In genomic region chr18:56148373-56148772, GRCh38 we compare ENCODE assay signal across 14 cellular contexts.
A peak's percentile ranks its signal among the peaks of the same experiment; 100 is the strongest.
DNase-seq lines count a peak whose midpoint lies in the region; FAIRE-seq and TF ChIP-seq lines count a peak whose summit lies in the region.
"Had no signal": no experiment of that assay in that cellular context is flagged by ENCODE, and none has a peak within 500 bp of the region (broad histone marks: within the 10 kb centered on the region; RNA-seq: fewer than 3 reads in every experiment).

No MANE protein-coding gene starts in this region.

- H3K27me3 ChIP-seq in AG04450 (ENCODE audit: control insufficient read depth, insufficient read depth, low read length) (no peaks in the 10 kb centered on the region), astrocyte (ENCODE audit: insufficient read depth, low read length) (no peaks in the 10 kb centered on the region), suprapubic skin (no peaks in the 10 kb centered on the region)
- H3K27me3 ChIP-seq: transverse colon had no signal

- no peaks in the 10 kb centered on the region for H3K79me2 ChIP-seq in astrocyte (ENCODE audit: insufficient read depth, low read length)

- no peak overlapping the region for H2AFZ ChIP-seq in astrocyte (ENCODE audit: low read depth, low read length)

- no peak for TF ChIP-seq EP300 in suprapubic skin (IDR thresholded peaks at IDR 0.05)

- H3K9me3 Mint-ChIP-seq in astrocyte (ENCODE audit: unreplicated experiment), result peaks cover 5% of the 10 kb centered on the region

- H3K27ac ChIP-seq in AG04450 (ENCODE audit: low read depth, low read length), result peak overlapping the region; percentile 49
- peak overlapping the region; percentile 65 for H3K27ac ChIP-seq in astrocyte (ENCODE audit: low read depth, low read length)
- no peak overlapping the region for H3K27ac ChIP-seq in suprapubic skin
- H3K27ac ChIP-seq: transverse colon had no signal

- H3K36me3 ChIP-seq in astrocyte (ENCODE audit: insufficient read depth, low read length) (no peaks in the 10 kb centered on the region), suprapubic skin (no peaks in the 10 kb centered on the region)
- H3K36me3 ChIP-seq: transverse colon had no signal

- no peaks in the 10 kb centered on the region; the same call in 1 of the 2 replicates for H3K9me3 ChIP-seq in AG04450 (ENCODE audit: control insufficient read depth, insufficient read depth, low read length)
- H3K9me3 ChIP-seq in astrocyte (ENCODE audit: insufficient read depth, low read depth, low read length), result no peaks in the 10 kb centered on the region
- no peaks in the 10 kb centered on the region for H3K9me3 ChIP-seq in suprapubic skin
- H3K9me3 ChIP-seq: transverse colon had no signal

- H3K36me3 Mint-ChIP-seq in astrocyte (ENCODE audit: low read depth, unreplicated experiment), result no peaks in the 10 kb centered on the region

- no peak overlapping the region for H3K4me3 ChIP-seq in AG04450 (ENCODE audit: low read depth, low read length)
- H3K4me3 ChIP-seq in HFF-Myc (replicated peaks; ENCODE audit: low read depth, low read length), result no peak overlapping the region
- H3K4me3 ChIP-seq in astrocyte (ENCODE audit: insufficient read depth, low read depth, low read length), result no peak overlapping the region
- no peak overlapping the region for H3K4me3 ChIP-seq in suprapubic skin
- H3K4me3 ChIP-seq: transverse colon had no signal

- DNase-seq in AG04450 (ENCODE audit: low read depth, low spot score) (peak; percentile 49), HFF-Myc (ENCODE audit: extremely low read depth, low read depth) (peak; percentile 30), astrocyte (ENCODE audit: low read depth) (peak; percentile 84), hepatic stellate cell (ENCODE audit: low spot score) (peak; percentile 64), D721Med (ENCODE audit: insufficient read length, low spot score) (no peak), cortex of kidney (lab: John Stamatoyannopoulos, UW) (no peak), suprapubic skin (ENCODE audit: low spot score in 2 of 2) (no peak)
- no peak for DNase-seq in activated naive CD4-positive, alpha-beta T cell treated with Interleukin-2 at 50 U/mL for 16 hours
- DNase-seq: activated naive CD4-positive, alpha-beta T cell treated with anti-CD3 and anti-CD28 coated beads for 36 hours; DMS79; Karpas-422; SIG-M5; transverse colon had no signal

- H3K9ac ChIP-seq in astrocyte (ENCODE audit: low read length), result no peak overlapping the region

- H4K20me1 ChIP-seq in astrocyte (ENCODE audit: insufficient read depth, low read length), result no peaks in the 10 kb centered on the region

- H3K4me1 ChIP-seq in astrocyte (ENCODE audit: insufficient read depth, low read length) (peaks cover 10% of the 10 kb centered on the region), suprapubic skin (no peaks in the 10 kb centered on the region)
- H3K4me1 ChIP-seq: transverse colon had no signal

- H3K27ac Mint-ChIP-seq in astrocyte (ENCODE audit: unreplicated experiment), result peak overlapping the region; percentile 93
- H3K27ac Mint-ChIP-seq: activated naive CD4-positive, alpha-beta T cell treated with anti-CD3 and anti-CD28 coated beads for 36 hours had no signal

- peak; percentile 95 for FAIRE-seq in astrocyte (lab: Jason Lieb, UNC)
- FAIRE-seq in D721Med (lab: Jason Lieb, UNC), result no peak
- FAIRE-seq: GM12891 had no signal

- CTCF ChIA-PET in AG04450 (lab: Charles Lee), result no interaction called here

- no peak for TF ChIP-seq CTCF in AG04450 (IDR thresholded peaks at IDR 0.05; ENCODE audit: low read depth, low read length)
- no peak for TF ChIP-seq CTCF in HFF-Myc (IDR thresholded peaks at IDR 0.05; ENCODE audit: low read depth, low read length, missing control alignments)
- no peak for TF ChIP-seq CTCF in astrocyte (IDR thresholded peaks at IDR 0.05; ENCODE audit: insufficient read depth, low read depth, low read length)
- TF ChIP-seq CTCF in D721Med (IDR thresholded peaks at IDR 0.05; ENCODE audit: insufficient read depth, missing control alignments), result no peak
- TF ChIP-seq CTCF in suprapubic skin (IDR thresholded peaks at IDR 0.05), result no peak

- TF ChIP-seq POLR2A in suprapubic skin (IDR thresholded peaks at IDR 0.05), result no peak

- peaks cover 27% of the 10 kb centered on the region for H3K4me1 Mint-ChIP-seq in astrocyte (ENCODE audit: low read depth, unreplicated experiment)

- no peaks in the 10 kb centered on the region for H3K27me3 Mint-ChIP-seq in astrocyte (ENCODE audit: low read depth, unreplicated experiment)

- POLR2A ChIA-PET in AG04450 (lab: Yijun Ruan, JAX), result no interaction called here

- H3K4me3 Mint-ChIP-seq in astrocyte (ENCODE audit: unreplicated experiment), result no peak overlapping the region
- H3K4me3 Mint-ChIP-seq: activated naive CD4-positive, alpha-beta T cell treated with anti-CD3 and anti-CD28 coated beads for 36 hours had no signal

- H3K4me2 ChIP-seq in astrocyte (ENCODE audit: low read length), result peak overlapping the region; percentile 6

Comparison
In these comparisons a context has a peak if more than half of its experiments do, and no peak if none do; other contexts are left out.
1. DNase-seq: peak in AG04450 (single experiment), HFF-Myc (single experiment), astrocyte (single experiment) and hepatic stellate cell (single experiment); none in activated naive CD4-positive, alpha-beta T cell treated with Interleukin-2 at 50 U/mL for 16 hours (single experiment), D721Med (single experiment), cortex of kidney (single experiment) and suprapubic skin (0 of 2).